Comparison of ENCODE assay signal across 1 cellular context in genomic region chr3:151109401-151109800, GRCh38.
TF ChIP-seq lines count a peak whose summit lies in the region.

No MANE protein-coding gene starts in this region.

TF ChIP-seq in HepG2, 621 proteins besides CTCF, POLR2A, EP300 and RAD21 (continued from another document):
- TF ChIP-seq ZNF362 (CRISPR knock-in tag; IDR thresholded peaks at IDR 0.05; ENCODE audit: borderline replicate concordance) = no peak
- TF ChIP-seq, protein P1, sequence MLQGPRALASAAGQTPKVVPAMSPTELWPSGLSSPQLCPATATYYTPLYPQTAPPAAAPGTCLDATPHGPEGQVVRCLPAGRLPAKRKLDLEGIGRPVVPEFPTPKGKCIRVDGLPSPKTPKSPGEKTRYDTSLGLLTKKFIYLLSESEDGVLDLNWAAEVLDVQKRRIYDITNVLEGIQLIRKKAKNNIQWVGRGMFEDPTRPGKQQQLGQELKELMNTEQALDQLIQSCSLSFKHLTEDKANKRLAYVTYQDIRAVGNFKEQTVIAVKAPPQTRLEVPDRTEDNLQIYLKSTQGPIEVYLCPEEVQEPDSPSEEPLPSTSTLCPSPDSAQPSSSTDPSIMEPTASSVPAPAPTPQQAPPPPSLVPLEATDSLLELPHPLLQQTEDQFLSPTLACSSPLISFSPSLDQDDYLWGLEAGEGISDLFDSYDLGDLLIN (CRISPR knock-in tag; IDR thresholded peaks at IDR 0.05; ENCODE audit: borderline replicate concordance) = no peak
- TF ChIP-seq, protein P2, sequence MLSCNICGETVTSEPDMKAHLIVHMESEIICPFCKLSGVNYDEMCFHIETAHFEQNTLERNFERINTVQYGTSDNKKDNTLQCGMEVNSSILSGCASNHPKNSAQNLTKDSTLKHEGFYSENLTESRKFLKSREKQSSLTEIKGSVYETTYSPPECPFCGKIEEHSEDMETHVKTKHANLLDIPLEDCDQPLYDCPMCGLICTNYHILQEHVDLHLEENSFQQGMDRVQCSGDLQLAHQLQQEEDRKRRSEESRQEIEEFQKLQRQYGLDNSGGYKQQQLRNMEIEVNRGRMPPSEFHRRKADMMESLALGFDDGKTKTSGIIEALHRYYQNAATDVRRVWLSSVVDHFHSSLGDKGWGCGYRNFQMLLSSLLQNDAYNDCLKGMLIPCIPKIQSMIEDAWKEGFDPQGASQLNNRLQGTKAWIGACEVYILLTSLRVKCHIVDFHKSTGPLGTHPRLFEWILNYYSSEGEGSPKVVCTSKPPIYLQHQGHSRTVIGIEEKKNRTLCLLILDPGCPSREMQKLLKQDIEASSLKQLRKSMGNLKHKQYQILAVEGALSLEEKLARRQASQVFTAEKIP (CRISPR knock-in tag; IDR thresholded peaks at IDR 0.05; ENCODE audit: borderline replicate concordance) = no peak
- TF ChIP-seq TCF12 (IDR thresholded peaks at IDR 0.05) = no peak
- TF ChIP-seq TCF12 (CRISPR knock-in tag; IDR thresholded peaks at IDR 0.05) = no peak
- no peak for TF ChIP-seq SNAPC5 (CRISPR knock-in tag; IDR thresholded peaks at IDR 0.05; ENCODE audit: borderline replicate concordance)
- no peak for TF ChIP-seq PCBP1 (IDR thresholded peaks at IDR 0.05; ENCODE audit: borderline replicate concordance, low read depth, low read length)
- no peak for TF ChIP-seq PITX1 (CRISPR knock-in tag; IDR thresholded peaks at IDR 0.05)
- no peak for TF ChIP-seq SOX13 (IDR thresholded peaks at IDR 0.05)
- TF ChIP-seq SOX13 (CRISPR knock-in tag; conservative IDR thresholded peaks at IDR 0.05 in 1 of 2, IDR thresholded peaks at IDR 0.05 in 1 of 2) = no peak
- TF ChIP-seq, protein P3, sequence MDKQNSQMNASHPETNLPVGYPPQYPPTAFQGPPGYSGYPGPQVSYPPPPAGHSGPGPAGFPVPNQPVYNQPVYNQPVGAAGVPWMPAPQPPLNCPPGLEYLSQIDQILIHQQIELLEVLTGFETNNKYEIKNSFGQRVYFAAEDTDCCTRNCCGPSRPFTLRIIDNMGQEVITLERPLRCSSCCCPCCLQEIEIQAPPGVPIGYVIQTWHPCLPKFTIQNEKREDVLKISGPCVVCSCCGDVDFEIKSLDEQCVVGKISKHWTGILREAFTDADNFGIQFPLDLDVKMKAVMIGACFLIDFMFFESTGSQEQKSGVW (CRISPR knock-in tag; IDR thresholded peaks at IDR 0.05; ENCODE audit: borderline replicate concordance) = no peak
- no peak for TF ChIP-seq ZNF547 (CRISPR knock-in tag; IDR thresholded peaks at IDR 0.05)
- TF ChIP-seq, protein P4, sequence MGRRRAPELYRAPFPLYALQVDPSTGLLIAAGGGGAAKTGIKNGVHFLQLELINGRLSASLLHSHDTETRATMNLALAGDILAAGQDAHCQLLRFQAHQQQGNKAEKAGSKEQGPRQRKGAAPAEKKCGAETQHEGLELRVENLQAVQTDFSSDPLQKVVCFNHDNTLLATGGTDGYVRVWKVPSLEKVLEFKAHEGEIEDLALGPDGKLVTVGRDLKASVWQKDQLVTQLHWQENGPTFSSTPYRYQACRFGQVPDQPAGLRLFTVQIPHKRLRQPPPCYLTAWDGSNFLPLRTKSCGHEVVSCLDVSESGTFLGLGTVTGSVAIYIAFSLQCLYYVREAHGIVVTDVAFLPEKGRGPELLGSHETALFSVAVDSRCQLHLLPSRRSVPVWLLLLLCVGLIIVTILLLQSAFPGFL (CRISPR knock-in tag; IDR thresholded peaks at IDR 0.05) = no peak
- TF ChIP-seq NR3C1 (CRISPR knock-in tag; IDR thresholded peaks at IDR 0.05) = no peak
